Comparison of ENCODE assay signal across 15 cellular contexts in genomic region chr6:130775421-130776012, GRCh38. TPM values are rescaled to one million over a fixed set of nuclear protein-coding genes. Genes with fewer than 3 reads are reported as not detected.
A peak's percentile ranks its signal among the peaks of the same experiment; 100 is the strongest.
DNase-seq lines count a peak whose midpoint lies in the region; TF ChIP-seq lines count a peak whose summit lies in the region.
"Had no signal": no experiment of that assay in that cellular context is flagged by ENCODE, and none has a peak within 500 bp of the region (broad histone marks: within the 10 kb centered on the region; RNA-seq: fewer than 3 reads in every experiment).

No MANE protein-coding gene starts in this region.

- TF ChIP-seq CTCF in H9 (conservative IDR thresholded peaks at IDR 0.05) (no peak), fibroblast of the aortic adventitia (IDR thresholded peaks at IDR 0.05; ENCODE audit: insufficient read depth, low read length) (no peak)

- H3K27me3 Mint-ChIP-seq in H9 (ENCODE audit: low read depth): no peaks in the 10 kb centered on the region

- no peaks in the 10 kb centered on the region for H3K9me3 ChIP-seq in H9 (ENCODE audit: control insufficient read depth, low read depth, low read length)
- H3K9me3 ChIP-seq: BE2C had no signal

- H3T11ph ChIP-seq in H9 (ENCODE audit: low read length): no peak overlapping the region

- no peaks in the 10 kb centered on the region for H3K79me1 ChIP-seq in H9 (ENCODE audit: insufficient read depth, low read depth, low read length, poor library complexity, severe bottlenecking)

- H2BK12ac ChIP-seq in H9 (ENCODE audit: insufficient read length, low read depth, low read length): peak overlapping the region; percentile 82

- no peak overlapping the region for H3K4me2 ChIP-seq in H9 (ENCODE audit: insufficient read depth, insufficient read length, low read length)

- H3K23me2 ChIP-seq in H9 (ENCODE audit: insufficient read length, low read depth, low read length, poor library complexity, severe bottlenecking): no peaks in the 10 kb centered on the region

- no peak overlapping the region for H2AK5ac ChIP-seq in H9 (ENCODE audit: insufficient read length, low read length)

- no peak overlapping the region for H3K18ac ChIP-seq in H9 (ENCODE audit: insufficient read length, low read depth, low read length)

- no peak overlapping the region for H3K56ac ChIP-seq in H9 (ENCODE audit: insufficient read length, low read depth, low read length)

- no peaks in the 10 kb centered on the region for H3K27me3 ChIP-seq in H9 (ENCODE audit: insufficient read depth, low read length)
- H3K27me3 ChIP-seq: BE2C had no signal

- no peak overlapping the region for H3K14ac ChIP-seq in H9 (ENCODE audit: insufficient read depth, low read length)

- no peak overlapping the region for H3K4me3 ChIP-seq in fibroblast of the aortic adventitia (ENCODE audit: low read depth, low read length)

- no peak overlapping the region for H2BK15ac ChIP-seq in H9 (ENCODE audit: low read depth, low read length)

- no peak overlapping the region for H3K9ac ChIP-seq in H9 (ENCODE audit: extremely low read depth, insufficient read length, low read length)

- H3K4me1 Mint-ChIP-seq in H9: no peaks in the 10 kb centered on the region

- no peak overlapping the region for H2BK20ac ChIP-seq in H9 (ENCODE audit: low read depth, low read length, poor library complexity, severe bottlenecking)

- H3K23ac ChIP-seq in H9 (ENCODE audit: insufficient read length, low read depth, low read length): no peak overlapping the region

- H2BK120ac ChIP-seq in H9 (ENCODE audit: low read depth, low read length, poor library complexity, severe bottlenecking): no peak overlapping the region

- H3K4ac ChIP-seq in H9 (ENCODE audit: low read depth, low read length): no peak overlapping the region

- H3K9me3 Mint-ChIP-seq in H9: no peaks in the 10 kb centered on the region

- H3K79me2 ChIP-seq in H9 (ENCODE audit: insufficient read depth, low read length): no peaks in the 10 kb centered on the region

- H3K27ac ChIP-seq in H9 (ENCODE audit: insufficient read length, low read depth, low read length): no peak overlapping the region

- H2BK5ac ChIP-seq in H9 (ENCODE audit: insufficient read length, low read length): no peak overlapping the region

- no peaks in the 10 kb centered on the region for H3K4me1 ChIP-seq in H9 (ENCODE audit: insufficient read depth, low read length)
- H3K4me1 ChIP-seq: BE2C had no signal

- no peaks in the 10 kb centered on the region for H3K36me3 Mint-ChIP-seq in H9 (ENCODE audit: insufficient read depth in 1 of 3, low read depth in 3 of 3)
- H3K36me3 Mint-ChIP-seq: CD4-positive, alpha-beta memory T cell had no signal

- DNase-seq in EH (ENCODE audit: low read depth): peak; percentile 38
- no peak for DNase-seq in H9
- peak; percentile 17 for DNase-seq in OCI-M1 (lab: John Stamatoyannopoulos, UW)
- peak; percentile 20 for DNase-seq in fibroblast of the aortic adventitia (ENCODE audit: low read depth)
- DNase-seq in activated CD8-positive, alpha-beta memory T cell treated with anti-CD3 and anti-CD28 coated beads, Interleukin-2, amount 50 U/mL, for 48 hours: no peak
- no peak for DNase-seq in NCI-H2227 treated with DMSO at 0.1 percent for 48 hours (lab: John Stamatoyannopoulos, UW)
- no peak for DNase-seq in NCI-H1930 (lab: John Stamatoyannopoulos, UW)
- DNase-seq: BE2C; CD4-positive, alpha-beta memory T cell; KBM-7; MM.1S; NCI-H1417; NCI-H2029 treated with DMSO at 0.1 percent for 48 hours; NCI-H510A treated with DMSO at 0.1 percent for 48 hours; PC-3 had no signal

- H3K4me3 Mint-ChIP-seq in H9: no peak overlapping the region

- peak overlapping the region; percentile 84 for H4K8ac ChIP-seq in H9 (replicated peaks; ENCODE audit: insufficient read length, low read depth, low read length)

- no CpG with 5 or more reads among the region's 3 CpGs for WGBS in H9 (ENCODE audit: extremely low coverage, insufficient read length, low lambda C conversion rate)

- no peak overlapping the region for H3K27ac Mint-ChIP-seq in H9
- H3K27ac Mint-ChIP-seq: CD4-positive, alpha-beta memory T cell had no signal

- no peak overlapping the region for H2AFZ ChIP-seq in H9 (ENCODE audit: low read length)

- H4K91ac ChIP-seq in H9 (ENCODE audit: insufficient read length, low read depth, low read length): no peak overlapping the region

- H4K5ac ChIP-seq in H9 (ENCODE audit: insufficient read length, low read depth, low read length): no peak overlapping the region

- no peaks in the 10 kb centered on the region for H4K20me1 ChIP-seq in H9 (ENCODE audit: control insufficient read depth, insufficient read depth, insufficient read length)

RNA-seq across cellular contexts. Expression of gene SMLR1, which starts 51.7 kb away (rescaled TPM):
- total RNA-seq in H9 (2021): not detected in 2 replicates
- not detected in 2 replicates for total RNA-seq in fibroblast of the aortic adventitia (ENCODE audit: low replicate concordance)
- total RNA-seq: CD4-positive, alpha-beta memory T cell; PC-3 had no signal

Comparison
In these comparisons a context has a peak if more than half of its experiments do, and no peak if none do; other contexts are left out.
1. DNase-seq: peak in EH (single experiment), OCI-M1 (single experiment) and fibroblast of the aortic adventitia (single experiment); none in H9 (single experiment), activated CD8-positive, alpha-beta memory T cell treated with anti-CD3 and anti-CD28 coated beads, Interleukin-2, amount 50 U/mL, for 48 hours (single experiment), NCI-H2227 treated with DMSO at 0.1 percent for 48 hours (single experiment) and NCI-H1930 (0 of 2).